10 cellular contexts compared by ENCODE assay signal in genomic region chr14:73526036-73526984, GRCh38. TPM values are rescaled to one million over a fixed set of nuclear protein-coding genes. Genes with fewer than 3 reads are reported as not detected.
DNase-seq lines count a peak whose midpoint lies in the region; ATAC-seq, FAIRE-seq and TF ChIP-seq lines count a peak whose summit lies in the region.
"Had no signal": no experiment of that assay in that cellular context is flagged by ENCODE, and none has a peak within 500 bp of the region (broad histone marks: within the 10 kb centered on the region; RNA-seq: fewer than 3 reads in every experiment).

No MANE protein-coding gene starts in this region.

- peaks cover 3% of the 10 kb centered on the region for H3K27me3 Mint-ChIP-seq in neural progenitor cell (ENCODE audit: insufficient read depth, low read depth)

- peak; percentile 92 for ATAC-seq in body of pancreas
- ATAC-seq: CD8-positive, alpha-beta T cell had no signal

- no peaks in the 10 kb centered on the region for H3K9me3 ChIP-seq in body of pancreas
- no peaks in the 10 kb centered on the region for H3K9me3 ChIP-seq in osteoblast (ENCODE audit: low read depth, low read length)
- no peaks in the 10 kb centered on the region for H3K9me3 ChIP-seq in neural progenitor cell (ENCODE audit: low read depth)
- no peaks in the 10 kb centered on the region for H3K9me3 ChIP-seq in effector memory CD4-positive, alpha-beta T cell (ENCODE audit: control insufficient read depth, low read length)

- H3K4me3 ChIP-seq in HFF-Myc (replicated peaks; ENCODE audit: low read depth, low read length), result no peak overlapping the region
- no peak overlapping the region for H3K4me3 ChIP-seq in body of pancreas
- no peak overlapping the region for H3K4me3 ChIP-seq in osteoblast (ENCODE audit: insufficient read depth, low read length)
- no peak overlapping the region for H3K4me3 ChIP-seq in neural progenitor cell
- no peak overlapping the region for H3K4me3 ChIP-seq in effector memory CD4-positive, alpha-beta T cell (ENCODE audit: insufficient read depth, low read depth, low read length, poor library complexity, severe bottlenecking)

- no peak for TF ChIP-seq CTCF in HFF-Myc (IDR thresholded peaks at IDR 0.05; ENCODE audit: low read depth, low read length, missing control alignments)
- peak in 3 of 7 experiments; percentile 5 to 14 (median 13) for TF ChIP-seq CTCF in body of pancreas (IDR thresholded peaks at IDR 0.05)
- no peak for TF ChIP-seq CTCF in osteoblast (IDR thresholded peaks at IDR 0.05; ENCODE audit: extremely low read depth, low read depth, low read length)
- TF ChIP-seq CTCF in neural progenitor cell (IDR thresholded peaks at IDR 0.05), result no peak

- H3K4me3 Mint-ChIP-seq in neural progenitor cell, result no peak overlapping the region
- H3K4me3 Mint-ChIP-seq: CD8-positive, alpha-beta T cell had no signal

- H3K36me3 Mint-ChIP-seq in neural progenitor cell, result peaks cover 2% of the 10 kb centered on the region

- FAIRE-seq in GM12892 (lab: Jason Lieb, UNC), result no peak

- DNase-seq in HFF-Myc (ENCODE audit: extremely low read depth, low read depth) (peak; percentile 16), body of pancreas (peak; percentile 80 to 92 (median 90)), osteoblast (ENCODE audit: insufficient read length, low spot score, missing footprints) (peak; percentile 75), neural progenitor cell (ENCODE audit: low spot score) (no peak), GM12892 (ENCODE audit: insufficient read length) (no peak)
- no peak for DNase-seq in effector memory CD4-positive, alpha-beta T cell
- DNase-seq: CD8-positive, alpha-beta T cell; occipital lobe had no signal

- H3K9ac ChIP-seq in neural progenitor cell, result no peak overlapping the region

- WGBS in body of pancreas, 2 donors, result 56 to 78% methylated on average over 5 to 6 of the region's 6 CpGs

- peak overlapping the region in 3 of 4 donors; percentile 29 to 60 (median 57) for H3K27ac ChIP-seq in body of pancreas
- H3K27ac ChIP-seq in osteoblast (ENCODE audit: low read depth, low read length), result no peak overlapping the region
- no peak overlapping the region for H3K27ac ChIP-seq in neural progenitor cell
- H3K27ac ChIP-seq in effector memory CD4-positive, alpha-beta T cell (ENCODE audit: insufficient read depth, low read length, poor library complexity, severe bottlenecking), result no peak overlapping the region

- H3K4me2 ChIP-seq in osteoblast (ENCODE audit: insufficient read depth, low read length), result peak overlapping the region; percentile 12
- no peak overlapping the region for H3K4me2 ChIP-seq in neural progenitor cell

- TF ChIP-seq POLR2A in body of pancreas (IDR thresholded peaks at IDR 0.05), result no peak
- no peak for TF ChIP-seq POLR2A in GM12892 (IDR thresholded peaks at IDR 0.05; ENCODE audit: low read depth, low read length)

- H4K20me1 ChIP-seq in osteoblast (ENCODE audit: insufficient read depth, low read length) (no peaks in the 10 kb centered on the region), neural progenitor cell (ENCODE audit: low read depth) (no peaks in the 10 kb centered on the region)

- no peaks in the 10 kb centered on the region for H3K36me3 ChIP-seq in body of pancreas (replicated peaks in 1 of 2; ENCODE audit: insufficient read depth in 1 of 2, low read depth in 2 of 2)
- no peaks in the 10 kb centered on the region for H3K36me3 ChIP-seq in osteoblast (ENCODE audit: insufficient read depth, low read length)
- no peaks in the 10 kb centered on the region for H3K36me3 ChIP-seq in neural progenitor cell
- no peaks in the 10 kb centered on the region for H3K36me3 ChIP-seq in effector memory CD4-positive, alpha-beta T cell (ENCODE audit: control insufficient read depth, insufficient read depth, low read length)

- H2AFZ ChIP-seq in osteoblast (ENCODE audit: low read length), result peak overlapping the region; percentile 28
- no peak overlapping the region for H2AFZ ChIP-seq in neural progenitor cell (replicated peaks)

- H3K4me1 Mint-ChIP-seq in neural progenitor cell, result peaks cover 3% of the 10 kb centered on the region

- intact Hi-C loops in body of pancreas (cut with DNase I), result no loop called here

- H3K79me2 ChIP-seq in osteoblast (ENCODE audit: insufficient read depth, low read length), result no peaks in the 10 kb centered on the region
- no peaks in the 10 kb centered on the region for H3K79me2 ChIP-seq in neural progenitor cell (ENCODE audit: low read depth)

- H3K27me3 ChIP-seq in body of pancreas (no peaks in the 10 kb centered on the region), osteoblast (ENCODE audit: insufficient read depth, low read length) (no peaks in the 10 kb centered on the region), neural progenitor cell (no peaks in the 10 kb centered on the region)
- no peaks in the 10 kb centered on the region for H3K27me3 ChIP-seq in effector memory CD4-positive, alpha-beta T cell (replicated peaks; ENCODE audit: control insufficient read depth, insufficient read depth, low read length, poor library complexity, severe bottlenecking)

- H3K4me1 ChIP-seq in body of pancreas (peaks cover 16% of the 10 kb centered on the region), osteoblast (ENCODE audit: insufficient read depth, low read length) (peaks cover 12% of the 10 kb centered on the region), neural progenitor cell (peaks cover 7% of the 10 kb centered on the region)
- H3K4me1 ChIP-seq in effector memory CD4-positive, alpha-beta T cell (ENCODE audit: control insufficient read depth, insufficient read depth, low read length, poor library complexity, severe bottlenecking), result no peaks in the 10 kb centered on the region

- no peak overlapping the region for H3K27ac Mint-ChIP-seq in neural progenitor cell
- H3K27ac Mint-ChIP-seq: activated T-helper 2 cell treated with anti-CD3 and anti-CD28 coated beads, Interferon-gamma antibody, Interleukin-2, Interleukin-4, amounts not matched to agents 10 μg/mL and 5 μg/mL and 100 μg/mL, durations not matched to agents 14 hours and 24 hours and 36 hours; CD8-positive, alpha-beta T cell had no signal

- H3F3A ChIP-seq in neural progenitor cell (ENCODE audit: low read depth), result no peaks in the 10 kb centered on the region

- H3K9me3 Mint-ChIP-seq in neural progenitor cell, result peaks cover 3% of the 10 kb centered on the region
- H3K9me3 Mint-ChIP-seq: activated T-helper 2 cell treated with anti-CD3 and anti-CD28 coated beads, Interferon-gamma antibody, Interleukin-2, Interleukin-4, amounts not matched to agents 10 μg/mL and 5 μg/mL and 100 μg/mL, durations not matched to agents 14 hours and 24 hours and 36 hours had no signal

RNA-seq across cellular contexts. Expression of gene ACOT1, which starts 10.6 kb away (rescaled TPM):
- 1 to 10 TPM in 1 of 2 donors, not detected in 1; 2.3 TPM for total RNA-seq in body of pancreas
- total RNA-seq in osteoblast, result 1.4 and 58.0 TPM in 2 replicates
- total RNA-seq in neural progenitor cell (ENCODE audit: low replicate concordance), result 0.31 and 0.94 TPM in 2 replicates
- polyA plus RNA-seq in GM12892 (2012; ENCODE audit: missing spikeins), result 2.9 TPM

RNA-seq across cellular contexts. Expression of gene HEATR4, which starts 32.4 kb away (rescaled TPM):
- under 1 TPM in 1 of 2 donors, not detected in 1; under 0.01 TPM for total RNA-seq in body of pancreas
- under 0.01 and 0.29 TPM in 2 replicates for total RNA-seq in osteoblast
- 0.06 TPM in 1 of 2 replicates, not detected in the other for total RNA-seq in neural progenitor cell (ENCODE audit: low replicate concordance)
- 0.15 TPM for polyA plus RNA-seq in GM12892 (2012; ENCODE audit: missing spikeins)
- total RNA-seq: activated T-helper 2 cell treated with anti-CD3 and anti-CD28 coated beads, Interferon-gamma antibody, Interleukin-2, Interleukin-4, amounts not matched to agents 10 μg/mL and 5 μg/mL and 100 μg/mL, durations not matched to agents 14 hours and 24 hours and 36 hours; CD8-positive, alpha-beta T cell; dermis microvascular lymphatic vessel endothelial cell had no signal

RNA-seq across cellular contexts. Expression of gene RIOX1, which starts 35.6 kb away (rescaled TPM):
- total RNA-seq in body of pancreas, result 10 to 100 TPM; 19.7 to 23.4 TPM
- 19.2 and 21.7 TPM in 2 replicates for total RNA-seq in osteoblast
- 14.9 and 28.8 TPM in 2 replicates for total RNA-seq in neural progenitor cell (ENCODE audit: low replicate concordance)
- 11.6 TPM for polyA plus RNA-seq in GM12892 (2012; ENCODE audit: missing spikeins)

RNA-seq across cellular contexts. Expression of gene ACOT2, which starts 42.7 kb away (rescaled TPM):
- 10 to 100 TPM; 28.0 to 81.7 TPM for total RNA-seq in body of pancreas
- 57.5 and 58.3 TPM in 2 replicates for total RNA-seq in osteoblast
- total RNA-seq in neural progenitor cell (ENCODE audit: low replicate concordance), result 1.1 and 2.4 TPM in 2 replicates
- 20.4 TPM for polyA plus RNA-seq in GM12892 (2012; ENCODE audit: missing spikeins)

Comparison
In these comparisons a context has a peak if more than half of its experiments do, and no peak if none do; other contexts are left out.
1. DNase-seq: peak in HFF-Myc (single experiment), body of pancreas (4 of 4) and osteoblast (single experiment); none in neural progenitor cell (single experiment), effector memory CD4-positive, alpha-beta T cell (0 of 3) and GM12892 (single experiment).
2. H3K27ac ChIP-seq: peak in body of pancreas (3 of 4); none in osteoblast (single experiment), neural progenitor cell (single experiment) and effector memory CD4-positive, alpha-beta T cell (single experiment).